In genomic region chr17:57354669-57355068, GRCh38 we compare ENCODE assay signal across 14 cellular contexts.
DNase-seq lines count a peak whose midpoint lies in the region; ATAC-seq and TF ChIP-seq lines count a peak whose summit lies in the region.
"Had no signal": no experiment of that assay in that cellular context is flagged by ENCODE, and none has a peak within 500 bp of the region (broad histone marks: within the 10 kb centered on the region; RNA-seq: fewer than 3 reads in every experiment).

No MANE protein-coding gene starts in this region.

- intact Hi-C loops in natural killer cell (cut with micrococcal nuclease): no loop called here

- H3K4me1 ChIP-seq in CD4-positive, CD25-positive, alpha-beta regulatory T cell (ENCODE audit: control insufficient read depth, insufficient read depth, low read length, poor library complexity, severe bottlenecking): peaks cover 32% of the 10 kb centered on the region
- H3K4me1 ChIP-seq in DND-41 (ENCODE audit: insufficient read depth, low read length): peaks cover 93% of the 10 kb centered on the region
- H3K4me1 ChIP-seq: right lobe of liver had no signal

- H3K36me3 ChIP-seq in CD4-positive, CD25-positive, alpha-beta regulatory T cell (ENCODE audit: control insufficient read depth, insufficient read depth, low read length): peaks cover 5% of the 10 kb centered on the region
- H3K36me3 ChIP-seq in DND-41 (ENCODE audit: insufficient read depth, low read length): peaks cover 90% of the 10 kb centered on the region
- H3K36me3 ChIP-seq: right lobe of liver had no signal

- no peaks in the 10 kb centered on the region for H3K9me3 ChIP-seq in CD4-positive, CD25-positive, alpha-beta regulatory T cell (ENCODE audit: control insufficient read depth in 2 of 2, low read length in 2 of 2)
- H3K9me3 ChIP-seq in DND-41 (ENCODE audit: insufficient read depth, low read length, severe bottlenecking): no peaks in the 10 kb centered on the region
- H3K9me3 ChIP-seq: right lobe of liver had no signal

- H3K79me2 ChIP-seq in DND-41 (ENCODE audit: insufficient read depth, low read length): peaks cover 100% of the 10 kb centered on the region

- peaks cover 79% of the 10 kb centered on the region for H4K20me1 ChIP-seq in DND-41 (ENCODE audit: insufficient read depth, low read length)

- ATAC-seq in CD4-positive, CD25-positive, alpha-beta regulatory T cell (ENCODE audit: low read depth in 2 of 2): peak in 1 of 2 donors; percentile 40
- peak; percentile 43 for ATAC-seq in DND-41 (ENCODE audit: insufficient read depth, low read depth)
- ATAC-seq in natural killer cell: peak in 2 of 3 donors; percentile 42 to 67
- ATAC-seq: right lobe of liver had no signal

- no peaks in the 10 kb centered on the region for H3K27me3 ChIP-seq in CD4-positive, CD25-positive, alpha-beta regulatory T cell (ENCODE audit: control insufficient read depth, insufficient read depth, low read length)
- no peaks in the 10 kb centered on the region for H3K27me3 ChIP-seq in DND-41 (ENCODE audit: insufficient read depth, low read length, poor library complexity)
- H3K27me3 ChIP-seq: right lobe of liver had no signal

- H3K9me3 Mint-ChIP-seq in CD4-positive, CD25-positive, alpha-beta regulatory T cell: no peaks in the 10 kb centered on the region
- no peaks in the 10 kb centered on the region for H3K9me3 Mint-ChIP-seq in natural killer cell

- peaks cover 20% of the 10 kb centered on the region for H3K36me3 Mint-ChIP-seq in CD4-positive, CD25-positive, alpha-beta regulatory T cell
- H3K36me3 Mint-ChIP-seq in natural killer cell: no peaks in the 10 kb centered on the region

- no peak overlapping the region for H3K27ac ChIP-seq in CD4-positive, CD25-positive, alpha-beta regulatory T cell (ENCODE audit: insufficient read depth, low read length, poor library complexity, severe bottlenecking)
- H3K27ac ChIP-seq in DND-41 (ENCODE audit: low read length) (peak overlapping the region; percentile 67), VCaP (peak overlapping the region; percentile 100; the same call in 1 of the 2 replicates)
- H3K27ac ChIP-seq: C4-2B, right lobe of liver had no signal

- H2AFZ ChIP-seq in DND-41 (ENCODE audit: low read depth, low read length): no peak overlapping the region

- H3K9ac ChIP-seq in DND-41 (ENCODE audit: low read depth, low read length): peak overlapping the region; percentile 8; the same call in 1 of the 2 replicates

- peaks cover 20 to 81% (median 57%) of the 10 kb centered on the region in 4 donors for H3K4me1 Mint-ChIP-seq in CD4-positive, CD25-positive, alpha-beta regulatory T cell
- H3K4me1 Mint-ChIP-seq in natural killer cell: peaks cover 57 to 68% of the 10 kb centered on the region in 2 donors

- H3K4me2 ChIP-seq in DND-41 (ENCODE audit: insufficient read depth, low read length): 0 out of 2 replicates have a peak overlapping the region, but pooled peaks have one; percentile 9

- peak in 1 of 3 donors; percentile 41 for DNase-seq in CD4-positive, CD25-positive, alpha-beta regulatory T cell
- DNase-seq in DND-41: no peak
- no peak for DNase-seq in natural killer cell
- no peak for DNase-seq in NCI-H2196 treated with DMSO at 0.1 percent for 48 hours (lab: John Stamatoyannopoulos, UW; ENCODE audit: unreplicated experiment)
- no peak for DNase-seq in NCI-H2029 treated with DMSO at 0.1 percent for 48 hours (lab: John Stamatoyannopoulos, UW)
- DNase-seq in A172 (ENCODE audit: low spot score): no peak
- DNase-seq: activated effector memory CD4-positive, alpha-beta T cell treated with anti-CD3 and anti-CD28 coated beads, Interleukin-2, amount 50 U/mL, for 16 hours; dermis blood vessel endothelial cell; H7; mammary epithelial cell; NCI-H510A; right lobe of liver had no signal

- no peak for TF ChIP-seq CTCF in DND-41 (IDR thresholded peaks at IDR 0.05; ENCODE audit: borderline replicate concordance, extremely low read depth, low read length, poor library complexity, severe bottlenecking)
- no peak for TF ChIP-seq CTCF in VCaP (conservative IDR thresholded peaks at IDR 0.05)
- no peak for TF ChIP-seq CTCF in natural killer cell (IDR thresholded peaks at IDR 0.05)

- H3K27me3 Mint-ChIP-seq in CD4-positive, CD25-positive, alpha-beta regulatory T cell: no peaks in the 10 kb centered on the region
- H3K27me3 Mint-ChIP-seq in natural killer cell (ENCODE audit: low read depth in 2 of 2): no peaks in the 10 kb centered on the region

- peak overlapping the region; percentile 61 to 75 (median 67) for H3K27ac Mint-ChIP-seq in CD4-positive, CD25-positive, alpha-beta regulatory T cell
- H3K27ac Mint-ChIP-seq in natural killer cell: peak overlapping the region in 1 of 2 donors; percentile 1

- peak overlapping the region in 3 of 4 donors; percentile 13 to 43 (median 18) for H3K4me3 Mint-ChIP-seq in CD4-positive, CD25-positive, alpha-beta regulatory T cell
- no peak overlapping the region for H3K4me3 Mint-ChIP-seq in natural killer cell

- no peak overlapping the region for H3K4me3 ChIP-seq in CD4-positive, CD25-positive, alpha-beta regulatory T cell (ENCODE audit: low read depth, low read length)
- no peak overlapping the region for H3K4me3 ChIP-seq in DND-41 (ENCODE audit: low read depth in 1 of 2, low read length in 2 of 2)
- H3K4me3 ChIP-seq: right lobe of liver had no signal
